In genomic region chr6:129959358-129959930, GRCh38 we compare ENCODE assay signal across 24 cellular contexts.
"Had no signal": no experiment of that assay in that cellular context is flagged by ENCODE, and none has a peak within 500 bp of the region (broad histone marks: within the 10 kb centered on the region; RNA-seq: fewer than 3 reads in every experiment).

No MANE protein-coding gene starts in this region.

- ATAC-seq: effector memory CD8-positive, alpha-beta T cell; gastrocnemius medialis; left colon; mucosa of descending colon; naive thymus-derived CD8-positive, alpha-beta T cell; sciatic nerve; stimulated activated naive B cell treated with anti-CD40 and anti-IgM and Interleukin-4, amounts not matched to agents 10 μg/mL and 1 μg/mL and 100 μg/mL, for 72 hours had no signal

- H3K4me1 Mint-ChIP-seq: immature natural killer cell; naive thymus-derived CD8-positive, alpha-beta T cell; neural crest cell; stimulated activated naive B cell treated with anti-CD40 and anti-IgM and Interleukin-4, amounts not matched to agents 10 μg/mL and 1 μg/mL and 100 μg/mL, for 72 hours; stimulated activated naive CD8-positive, alpha-beta T cell treated with anti-CD3 and anti-CD28 coated beads, Interleukin-15, amount 100 ng/mL, for 72 hours had no signal

- H3K36me3 ChIP-seq: esophagus muscularis mucosa, gastrocnemius medialis, ovary, spleen, tibial nerve, upper lobe of right lung, vagina had no signal

- H3K27ac ChIP-seq: epithelial cell of prostate, esophagus muscularis mucosa, gastrocnemius medialis, ovary, spleen, testis, tibial nerve, upper lobe of right lung, vagina had no signal

- H3K36me3 Mint-ChIP-seq: immature natural killer cell had no signal

- H3K27me3 ChIP-seq: esophagus muscularis mucosa, gastrocnemius medialis, ovary, spleen, testis, tibial nerve, upper lobe of right lung, vagina had no signal

- DNase-seq: effector memory CD8-positive, alpha-beta T cell; gastrocnemius medialis; glutamatergic neuron; immature natural killer cell; left colon; naive thymus-derived CD8-positive, alpha-beta T cell; nucleus accumbens; ovary; spleen; stimulated activated CD4-positive, alpha-beta T cell treated with anti-CD3 and anti-CD28 coated beads, Interleukin-2, amount 100 ng/mL, for 24 hours; stimulated activated CD4-positive, alpha-beta T cell treated with anti-CD3 and anti-CD28 coated beads, Interleukin-4, amount 100 ng/mL, for 4 hours; stimulated activated naive B cell treated with anti-CD40 and anti-IgM and Interleukin-4, amounts not matched to agents 10 μg/mL and 1 μg/mL and 100 μg/mL, for 72 hours; stimulated activated naive CD8-positive, alpha-beta T cell treated with anti-CD3 and anti-CD28 coated beads, Interleukin-15, amount 100 ng/mL, for 72 hours; testis; upper lobe of right lung had no signal

- H3K9me3 ChIP-seq: esophagus muscularis mucosa, gastrocnemius medialis, mucosa of descending colon, ovary, testis, tibial nerve, upper lobe of right lung, vagina had no signal

- H3K9me3 Mint-ChIP-seq: immature natural killer cell; stimulated activated naive B cell treated with anti-CD40 and anti-IgM and Interleukin-4, amounts not matched to agents 10 μg/mL and 1 μg/mL and 100 μg/mL, for 72 hours had no signal

- H3K27ac Mint-ChIP-seq: dendritic cell treated with granulocyte-macrophage colony-stimulating factor and Interleukin-4, amounts not matched to agents 40 ng/mL and 50 ng/mL, for 4 days; effector memory CD8-positive, alpha-beta T cell; immature natural killer cell; naive thymus-derived CD8-positive, alpha-beta T cell; progenitor cell of endocrine pancreas; stimulated activated naive B cell treated with anti-CD40 and anti-IgM and Interleukin-4, amounts not matched to agents 10 μg/mL and 1 μg/mL and 100 μg/mL, for 72 hours; stimulated activated naive CD8-positive, alpha-beta T cell treated with anti-CD3 and anti-CD28 coated beads, Interleukin-15, amount 100 ng/mL, for 72 hours had no signal

- H3K4me1 ChIP-seq: esophagus muscularis mucosa, gastrocnemius medialis, spleen, testis, tibial nerve, upper lobe of right lung, vagina had no signal

- H3K27me3 Mint-ChIP-seq: dendritic cell treated with granulocyte-macrophage colony-stimulating factor and Interleukin-4, amounts not matched to agents 40 ng/mL and 50 ng/mL, for 4 days; progenitor cell of endocrine pancreas had no signal

- H3K4me3 Mint-ChIP-seq: dendritic cell treated with granulocyte-macrophage colony-stimulating factor and Interleukin-4, amounts not matched to agents 40 ng/mL and 50 ng/mL, for 4 days; effector memory CD8-positive, alpha-beta T cell; immature natural killer cell; naive thymus-derived CD8-positive, alpha-beta T cell; neural crest cell; stimulated activated naive B cell treated with anti-CD40 and anti-IgM and Interleukin-4, amounts not matched to agents 10 μg/mL and 1 μg/mL and 100 μg/mL, for 72 hours; stimulated activated naive CD8-positive, alpha-beta T cell treated with anti-CD3 and anti-CD28 coated beads, Interleukin-15, amount 100 ng/mL, for 72 hours had no signal

- H3K4me3 ChIP-seq: esophagus muscularis mucosa, gastrocnemius medialis, mucosa of descending colon, ovary, spleen, testis, tibial nerve, upper lobe of right lung, vagina had no signal
